In the genomic region with DNA sequence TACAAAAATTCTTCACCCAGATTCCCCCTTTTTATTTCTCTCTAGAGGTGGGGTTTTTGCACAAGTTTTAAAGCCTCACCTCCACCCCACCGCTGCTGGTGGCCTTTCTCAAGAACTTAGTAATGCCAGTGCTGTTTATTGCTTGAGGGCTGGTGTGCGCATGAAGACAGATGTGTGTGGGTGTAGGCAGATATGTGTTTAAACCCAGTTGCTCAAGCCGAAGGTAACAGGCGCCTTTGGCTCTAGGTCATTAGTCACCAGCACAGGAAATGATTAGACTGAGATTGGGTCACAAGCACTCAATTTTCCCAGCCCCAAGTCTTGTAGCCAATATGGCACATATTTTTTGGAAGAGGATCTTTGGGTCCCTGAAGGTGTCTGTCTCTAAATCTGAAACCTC, we compare ENCODE assay signal across 1 cellular context.
A peak's percentile ranks its signal among the peaks of the same experiment; 100 is the strongest.
TF ChIP-seq lines count a peak whose summit lies in the region.

No MANE protein-coding gene starts in this region.

TF ChIP-seq in IMR-90, 13 proteins besides CTCF, POLR2A, EP300 and RAD21 (continued from another document):
- TF ChIP-seq MAZ (IDR thresholded peaks at IDR 0.05; ENCODE audit: borderline replicate concordance, low read depth, low read length) (0 out of 2 replicates have a peak, but pooled peaks have one; percentile 15), CEBPB (IDR thresholded peaks at IDR 0.05; ENCODE audit: low read depth, low read length) (peak; percentile 97), BHLHE40 (IDR thresholded peaks at IDR 0.05; ENCODE audit: low read depth, low read length) (peak; percentile 56), NFE2L2 (IDR thresholded peaks at IDR 0.05; ENCODE audit: low read depth, low read length) (peak; percentile 38; the same call in 1 of the 2 replicates), MAFK (IDR thresholded peaks at IDR 0.05; ENCODE audit: low read depth, low read length) (no peak), FOS (IDR thresholded peaks at IDR 0.05; ENCODE audit: low read depth, low read length) (peak; percentile 87), RCOR1 (IDR thresholded peaks at IDR 0.05; ENCODE audit: insufficient replicate concordance, low read length) (peak; percentile 69)
- TF ChIP-seq, protein P1, sequence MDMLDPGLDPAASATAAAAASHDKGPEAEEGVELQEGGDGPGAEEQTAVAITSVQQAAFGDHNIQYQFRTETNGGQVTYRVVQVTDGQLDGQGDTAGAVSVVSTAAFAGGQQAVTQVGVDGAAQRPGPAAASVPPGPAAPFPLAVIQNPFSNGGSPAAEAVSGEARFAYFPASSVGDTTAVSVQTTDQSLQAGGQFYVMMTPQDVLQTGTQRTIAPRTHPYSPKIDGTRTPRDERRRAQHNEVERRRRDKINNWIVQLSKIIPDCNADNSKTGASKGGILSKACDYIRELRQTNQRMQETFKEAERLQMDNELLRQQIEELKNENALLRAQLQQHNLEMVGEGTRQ (IDR thresholded peaks at IDR 0.05; ENCODE audit: low read depth, low read length) = no peak
